In genomic region chr20:35662541-35662940, GRCh38 we compare ENCODE assay signal across 2 cellular contexts.
TF ChIP-seq lines count a peak whose summit lies in the region.

No MANE protein-coding gene starts in this region.

TF ChIP-seq in SK-N-SH, 30 proteins besides CTCF, POLR2A, EP300 and RAD21 (continued from another document):
- no peak for TF ChIP-seq ZBTB33 (IDR thresholded peaks at IDR 0.05; ENCODE audit: borderline replicate concordance, low read depth)
- TF ChIP-seq ELF1 (IDR thresholded peaks at IDR 0.05) = no peak
- no peak for TF ChIP-seq FOSL2 (IDR thresholded peaks at IDR 0.05; ENCODE audit: borderline replicate concordance, low read depth)
- TF ChIP-seq GABPA (IDR thresholded peaks at IDR 0.05; ENCODE audit: low read depth) = no peak
- TF ChIP-seq TEAD4 (IDR thresholded peaks at IDR 0.05; ENCODE audit: borderline replicate concordance, insufficient read depth) = no peak
TF ChIP-seq in SK-N-SH: peak in this region for 0.

TF ChIP-seq in SK-N-SH treated with all-trans-retinoic acid at 6 μM for 48 hours, 23 proteins besides CTCF, POLR2A, EP300 and RAD21 (continued from another document):
- TF ChIP-seq ZNF8 (CRISPR knock-in tag; IDR thresholded peaks at IDR 0.05) = no peak
- TF ChIP-seq CREB5 (CRISPR knock-in tag; IDR thresholded peaks at IDR 0.05; ENCODE audit: low read depth) = no peak
- no peak for TF ChIP-seq ZFP3 (CRISPR knock-in tag; IDR thresholded peaks at IDR 0.05)
- no peak for TF ChIP-seq CSDC2 (CRISPR knock-in tag; IDR thresholded peaks at IDR 0.05)
- TF ChIP-seq OSR1 (CRISPR knock-in tag; IDR thresholded peaks at IDR 0.05) = no peak
- no peak for TF ChIP-seq CSRNP3 (CRISPR knock-in tag; IDR thresholded peaks at IDR 0.05)
- TF ChIP-seq ZC3H10 (CRISPR knock-in tag; IDR thresholded peaks at IDR 0.05) = no peak
- no peak for TF ChIP-seq ZNF70 (CRISPR knock-in tag; IDR thresholded peaks at IDR 0.05)
- TF ChIP-seq TOX (CRISPR knock-in tag; IDR thresholded peaks at IDR 0.05; ENCODE audit: borderline replicate concordance) = no peak
- no peak for TF ChIP-seq ARNTL (CRISPR knock-in tag; IDR thresholded peaks at IDR 0.05; ENCODE audit: borderline replicate concordance, low read depth)
- TF ChIP-seq PATZ1 (CRISPR knock-in tag; IDR thresholded peaks at IDR 0.05; ENCODE audit: borderline replicate concordance) = no peak
- TF ChIP-seq SNAI2 (CRISPR knock-in tag; IDR thresholded peaks at IDR 0.05) = no peak
- TF ChIP-seq RARB (CRISPR knock-in tag; IDR thresholded peaks at IDR 0.05) = no peak
- TF ChIP-seq BACH2 (CRISPR knock-in tag; IDR thresholded peaks at IDR 0.05; ENCODE audit: borderline replicate concordance) = no peak
- no peak for TF ChIP-seq PPARA (CRISPR knock-in tag; IDR thresholded peaks at IDR 0.05; ENCODE audit: borderline replicate concordance)
- no peak for TF ChIP-seq ESRRG (CRISPR knock-in tag; IDR thresholded peaks at IDR 0.05)
- TF ChIP-seq GLIS3 (CRISPR knock-in tag; IDR thresholded peaks at IDR 0.05) = no peak
